Comparison of ENCODE assay signal across 33 cellular contexts in genomic region chr17:71917715-71918114, GRCh38.
"Had no signal": no experiment of that assay in that cellular context is flagged by ENCODE, and none has a peak within 500 bp of the region (broad histone marks: within the 10 kb centered on the region; RNA-seq: fewer than 3 reads in every experiment).

No MANE protein-coding gene starts in this region.

- H3K36me3 Mint-ChIP-seq: activated CD4-positive, alpha-beta memory T cell treated with anti-CD3 and anti-CD28 coated beads for 36 hours; activated CD8-positive, alpha-beta memory T cell treated with anti-CD3 and anti-CD28 coated beads, Interleukin-2, amount 10 ng/mL, durations not matched to agents 7 days and 5 days; activated naive CD4-positive, alpha-beta T cell treated with anti-CD3 and anti-CD28 coated beads, Interleukin-2, amount 50 U/mL, for 24 hours; activated naive CD8-positive, alpha-beta T cell treated with anti-CD3 and anti-CD28 coated beads for 36 hours; brain had no signal

- H3K36me3 ChIP-seq: ascending aorta, breast epithelium, esophagus muscularis mucosa, gastrocnemius medialis, heart left ventricle had no signal

- H3K4me3 ChIP-seq: ascending aorta, breast epithelium, esophagus muscularis mucosa, gastrocnemius medialis, heart left ventricle had no signal

- H3K4me1 Mint-ChIP-seq: activated CD4-positive, alpha-beta T cell treated with anti-CD3 and anti-CD28 coated beads for 36 hours; activated naive CD4-positive, alpha-beta T cell treated with anti-CD3 and anti-CD28 coated beads, Interleukin-2, amount 50 U/mL, for 24 hours; activated naive CD8-positive, alpha-beta T cell treated with anti-CD3 and anti-CD28 coated beads for 36 hours; activated naive CD8-positive, alpha-beta T cell treated with anti-CD3 and anti-CD28 coated beads, Interleukin-2, amount 50 U/mL, for 24 hours had no signal

- ATAC-seq: activated CD4-positive, alpha-beta T cell treated with anti-CD3 and anti-CD28 coated beads for 36 hours; activated CD8-positive, alpha-beta memory T cell treated with anti-CD3 and anti-CD28 coated beads, Interleukin-2, amount 10 ng/mL, durations not matched to agents 7 days and 5 days; activated CD8-positive, alpha-beta T cell treated with anti-CD3 and anti-CD28 coated beads, Interleukin-2, amount 10 ng/mL, durations not matched to agents 7 days and 5 days; activated naive CD8-positive, alpha-beta T cell treated with anti-CD3 and anti-CD28 coated beads, Interleukin-2, amount 50 U/mL, for 24 hours; effector memory CD8-positive, alpha-beta T cell; foreskin keratinocyte; gastrocnemius medialis; heart left ventricle had no signal

- DNase-seq: activated CD4-positive, alpha-beta memory T cell treated with anti-CD3 and anti-CD28 coated beads for 36 hours; activated CD4-positive, alpha-beta T cell treated with anti-CD3 and anti-CD28 coated beads for 36 hours; activated CD4-positive, alpha-beta T cell treated with anti-CD3 and anti-CD28 coated beads, Interleukin-2, amount 10 ng/mL, durations not matched to agents 24 days and 14 days; activated CD4-positive, CD25-positive, alpha-beta regulatory T cell; activated CD4-positive, CD25-positive, alpha-beta regulatory T cell treated with anti-CD3 and anti-CD28 coated beads, Interleukin-2, amount 50 U/mL, for 72 hours; activated CD8-positive, alpha-beta memory T cell treated with anti-CD3 and anti-CD28 coated beads, Interleukin-2, amount 10 ng/mL, durations not matched to agents 7 days and 5 days; activated CD8-positive, alpha-beta memory T cell treated with anti-CD3 and anti-CD28 coated beads, Interleukin-2, amount 50 U/mL, for 4 hours; activated CD8-positive, alpha-beta T cell treated with anti-CD3 and anti-CD28 coated beads, Interleukin-2, amount 10 ng/mL, durations not matched to agents 7 days and 5 days; activated effector memory CD4-positive, alpha-beta T cell treated with anti-CD3 and anti-CD28 coated beads, Interleukin-2, amount 50 U/mL, for 16 hours; activated naive CD4-positive, alpha-beta T cell treated with anti-CD3 and anti-CD28 coated beads for 36 hours; activated naive CD8-positive, alpha-beta T cell treated with anti-CD3 and anti-CD28 coated beads for 36 hours; activated naive CD8-positive, alpha-beta T cell treated with anti-CD3 and anti-CD28 coated beads, Interleukin-2, amount 50 U/mL, for 24 hours; activated T-cell treated with anti-CD3 and anti-CD28 coated beads, Interleukin-2, amount 50 U/mL, for 1 hour; activated T-cell treated with anti-CD3 and anti-CD28 coated beads, Interleukin-2, amount 50 U/mL, for 48 hours; cortex of kidney; dermis blood vessel endothelial cell; effector CD4-positive, alpha-beta T cell; effector memory CD8-positive, alpha-beta T cell; erythroblast; foreskin keratinocyte; gastrocnemius medialis; glutamatergic neuron; heart left ventricle; T-helper 2 cell had no signal

- H3K4me3 Mint-ChIP-seq: activated CD4-positive, alpha-beta memory T cell treated with anti-CD3 and anti-CD28 coated beads for 36 hours; activated CD4-positive, alpha-beta T cell treated with anti-CD3 and anti-CD28 coated beads for 36 hours; activated CD4-positive, alpha-beta T cell treated with anti-CD3 and anti-CD28 coated beads, Interleukin-2, amount 10 ng/mL, durations not matched to agents 24 days and 14 days; activated CD8-positive, alpha-beta memory T cell treated with anti-CD3 and anti-CD28 coated beads, Interleukin-2, amount 10 ng/mL, durations not matched to agents 7 days and 5 days; activated CD8-positive, alpha-beta T cell treated with anti-CD3 and anti-CD28 coated beads, Interleukin-2, amount 10 ng/mL, durations not matched to agents 7 days and 5 days; activated naive CD4-positive, alpha-beta T cell treated with anti-CD3 and anti-CD28 coated beads for 36 hours; activated naive CD4-positive, alpha-beta T cell treated with anti-CD3 and anti-CD28 coated beads, Interleukin-2, amount 50 U/mL, for 24 hours; activated naive CD8-positive, alpha-beta T cell treated with anti-CD3 and anti-CD28 coated beads for 36 hours; activated naive CD8-positive, alpha-beta T cell treated with anti-CD3 and anti-CD28 coated beads, Interleukin-2, amount 50 U/mL, for 24 hours; activated T-helper 1 cell treated with anti-CD3 and anti-CD28 coated beads, Interleukin-12 subunit alpha, Interleukin-12 subunit beta, Interleukin-2, Interleukin-4 antibody, amounts not matched to agents 30 ng/mL and 10 ng/mL and 1 ng/mL, durations not matched to agents 14 hours and 24 hours and 36 hours; central memory CD8-positive, alpha-beta T cell; effector memory CD8-positive, alpha-beta T cell had no signal

- H3K9me3 ChIP-seq: ascending aorta, breast epithelium, esophagus muscularis mucosa, gastrocnemius medialis, heart left ventricle had no signal

- H3K27ac ChIP-seq: ascending aorta, breast epithelium, esophagus muscularis mucosa, foreskin keratinocyte, gastrocnemius medialis, heart left ventricle had no signal

- H3K27ac Mint-ChIP-seq: activated CD4-positive, alpha-beta memory T cell treated with anti-CD3 and anti-CD28 coated beads for 36 hours; activated CD4-positive, alpha-beta T cell treated with anti-CD3 and anti-CD28 coated beads for 36 hours; activated CD4-positive, alpha-beta T cell treated with anti-CD3 and anti-CD28 coated beads, Interleukin-2, amount 10 ng/mL, durations not matched to agents 24 days and 14 days; activated CD8-positive, alpha-beta memory T cell treated with anti-CD3 and anti-CD28 coated beads, Interleukin-2, amount 10 ng/mL, durations not matched to agents 7 days and 5 days; activated CD8-positive, alpha-beta T cell treated with anti-CD3 and anti-CD28 coated beads, Interleukin-2, amount 10 ng/mL, durations not matched to agents 7 days and 5 days; activated naive CD4-positive, alpha-beta T cell treated with anti-CD3 and anti-CD28 coated beads for 36 hours; activated naive CD4-positive, alpha-beta T cell treated with anti-CD3 and anti-CD28 coated beads, Interleukin-2, amount 50 U/mL, for 24 hours; activated naive CD8-positive, alpha-beta T cell treated with anti-CD3 and anti-CD28 coated beads for 36 hours; activated naive CD8-positive, alpha-beta T cell treated with anti-CD3 and anti-CD28 coated beads, Interleukin-2, amount 50 U/mL, for 24 hours; activated T-helper 1 cell treated with anti-CD3 and anti-CD28 coated beads, Interleukin-12 subunit alpha, Interleukin-12 subunit beta, Interleukin-2, Interleukin-4 antibody, amounts not matched to agents 30 ng/mL and 10 ng/mL and 1 ng/mL, durations not matched to agents 14 hours and 24 hours and 36 hours; activated T-helper 2 cell treated with anti-CD3 and anti-CD28 coated beads, Interferon-gamma antibody, Interleukin-2, Interleukin-4, amounts not matched to agents 10 μg/mL and 5 μg/mL and 100 μg/mL, durations not matched to agents 14 hours and 24 hours and 36 hours; effector memory CD8-positive, alpha-beta T cell had no signal

- FAIRE-seq: colon had no signal

- H3K27me3 Mint-ChIP-seq: activated CD4-positive, alpha-beta T cell treated with anti-CD3 and anti-CD28 coated beads for 36 hours; activated CD4-positive, alpha-beta T cell treated with anti-CD3 and anti-CD28 coated beads, Interleukin-2, amount 10 ng/mL, durations not matched to agents 24 days and 14 days; activated CD8-positive, alpha-beta memory T cell treated with anti-CD3 and anti-CD28 coated beads, Interleukin-2, amount 10 ng/mL, durations not matched to agents 7 days and 5 days; activated naive CD8-positive, alpha-beta T cell treated with anti-CD3 and anti-CD28 coated beads for 36 hours; activated naive CD8-positive, alpha-beta T cell treated with anti-CD3 and anti-CD28 coated beads, Interleukin-2, amount 50 U/mL, for 24 hours; central memory CD8-positive, alpha-beta T cell; effector memory CD8-positive, alpha-beta T cell had no signal

- H3K4me1 ChIP-seq: ascending aorta, breast epithelium, esophagus muscularis mucosa, heart left ventricle had no signal

- H3K27me3 ChIP-seq: ascending aorta, breast epithelium, esophagus muscularis mucosa, foreskin keratinocyte, gastrocnemius medialis, heart left ventricle had no signal
